In the genomic region with DNA sequence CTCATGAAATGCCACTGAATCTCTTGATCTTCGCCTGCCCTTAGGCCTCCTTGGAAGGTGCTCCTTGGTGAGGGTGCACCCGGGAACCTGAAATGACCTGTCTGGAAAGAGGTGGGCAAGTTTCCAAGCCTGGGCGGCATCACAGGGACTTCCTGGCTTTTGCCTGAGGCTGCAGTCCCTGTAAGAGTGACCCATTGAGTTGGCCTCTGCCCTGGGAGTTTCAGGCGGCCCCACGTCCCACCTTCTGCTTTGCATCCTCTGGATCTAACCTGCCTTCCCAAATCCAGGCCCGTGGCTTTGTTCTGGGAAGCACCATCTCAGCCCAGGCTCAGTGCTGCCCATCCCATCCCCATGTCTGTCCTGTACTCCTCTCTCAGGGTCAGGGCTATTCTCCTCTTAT, we compare ENCODE assay signal across 22 cellular contexts.
DNase-seq lines count a peak whose midpoint lies in the region; ATAC-seq, FAIRE-seq and TF ChIP-seq lines count a peak whose summit lies in the region.
"Had no signal": no experiment of that assay in that cellular context is flagged by ENCODE, and none has a peak within 500 bp of the region (broad histone marks: within the 10 kb centered on the region; RNA-seq: fewer than 3 reads in every experiment).

No MANE protein-coding gene starts in this region.

- H3K23ac ChIP-seq in H1 (ENCODE audit: insufficient read length) (no peak overlapping the region), trophoblast cell (ENCODE audit: low read length) (no peak overlapping the region)

- no peak overlapping the region for H3K4me3 ChIP-seq in H1 (ENCODE audit: extremely low read depth in 1 of 4, insufficient read depth in 2 of 4, low read depth in 3 of 4, low read length in 4 of 4)
- H3K4me3 ChIP-seq in kidney (ENCODE audit: low read length in 2 of 2): no peak overlapping the region
- H3K4me3 ChIP-seq in trophoblast cell (ENCODE audit: low read depth, low read length): no peak overlapping the region
- H3K4me3 ChIP-seq in upper lobe of left lung: no peak overlapping the region
- H3K4me3 ChIP-seq: BLaER1 had no signal

- ATAC-seq in upper lobe of left lung (ENCODE audit: low FRiP score in 2 of 2): no peak
- ATAC-seq: CD8-positive, alpha-beta T cell had no signal

- intact Hi-C loops in kidney (cut with DNase I): no loop called here
- intact Hi-C loops in CD14-positive monocyte (cut with micrococcal nuclease): no loop called here

- TF ChIP-seq CTCF in H1 (IDR thresholded peaks at IDR 0.05; ENCODE audit: control extremely low read depth in 1 of 3, insufficient read depth in 1 of 3, low read depth in 1 of 3, low read length in 3 of 3): no peak
- TF ChIP-seq CTCF in kidney (IDR thresholded peaks at IDR 0.05; ENCODE audit: borderline replicate concordance, extremely low read depth, insufficient read depth): no peak
- TF ChIP-seq CTCF in upper lobe of left lung (IDR thresholded peaks at IDR 0.05): no peak
- no peak for TF ChIP-seq CTCF in CD14-positive monocyte (IDR thresholded peaks at IDR 0.05)
- no peak for TF ChIP-seq CTCF in HFFc6 (IDR thresholded peaks at IDR 0.05)

- H4K12ac ChIP-seq in trophoblast cell (ENCODE audit: low read depth, low read length): no peak overlapping the region

- H3K4me3 Mint-ChIP-seq in CD14-positive monocyte (no peak overlapping the region), HFFc6 (no peak overlapping the region)
- H3K4me3 Mint-ChIP-seq: CD4-positive, alpha-beta T cell; CD8-positive, alpha-beta T cell had no signal

- H4K8ac ChIP-seq in H1 (ENCODE audit: extremely low read depth, insufficient read depth, low read length): no peak overlapping the region
- no peak overlapping the region for H4K8ac ChIP-seq in trophoblast cell (ENCODE audit: low read depth, low read length)

- H2BK12ac ChIP-seq in H1 (ENCODE audit: low read depth, low read length) (no peak overlapping the region), trophoblast cell (ENCODE audit: low read length) (no peak overlapping the region)

- no peak overlapping the region for H3K9ac ChIP-seq in H1 (replicated peaks in 1 of 4; ENCODE audit: extremely low read depth in 1 of 4, low read depth in 3 of 4, low read length in 3 of 4)
- H3K9ac ChIP-seq in kidney (ENCODE audit: low read length in 2 of 2): no peak overlapping the region
- no peak overlapping the region for H3K9ac ChIP-seq in trophoblast cell (ENCODE audit: low read length)
- H3K9ac ChIP-seq: BLaER1 had no signal

- no peak overlapping the region for H3K56ac ChIP-seq in H1 (replicated peaks; ENCODE audit: insufficient read length, low read depth, low read length)

- CTCF ChIA-PET in H1 (lab: Charles Lee; ENCODE audit: partially characterized antibody): no interaction called here

- H4K91ac ChIP-seq in H1 (replicated peaks; ENCODE audit: insufficient read length, low read length): no peak overlapping the region
- peak overlapping the region; percentile 7 for H4K91ac ChIP-seq in trophoblast cell (ENCODE audit: low read depth, low read length)

- H4K5ac ChIP-seq in H1 (ENCODE audit: insufficient read length, low read depth, low read length): no peak overlapping the region

- H3K23me2 ChIP-seq in H1 (ENCODE audit: low read depth, low read length): no peaks in the 10 kb centered on the region; the same call in 1 of the 2 replicates

- H3K36me3 Mint-ChIP-seq in CD14-positive monocyte (no peaks in the 10 kb centered on the region), HFFc6 (ENCODE audit: low read depth) (no peaks in the 10 kb centered on the region)
- H3K36me3 Mint-ChIP-seq: CD8-positive, alpha-beta T cell had no signal

- 86% methylated on average over 6 of the region's 6 CpGs; no CpG with 5 or more reads in 1 of the 2 experiments for WGBS in H1 (ENCODE audit: extremely low coverage in 1 of 2, insufficient coverage in 1 of 2, insufficient read length in 1 of 2, insufficient replicate concordance in 2 of 2, low coverage in 1 of 2, low lambda C conversion rate in 2 of 2, missing lambda C conversion rate in 1 of 2), 2 experiments
- WGBS in trophoblast cell (ENCODE audit: extremely low coverage, insufficient coverage, insufficient read length): no CpG with 5 or more reads among the region's 6 CpGs
- 86 to 87% methylated on average over 3 to 6 of the region's 6 CpGs for WGBS in upper lobe of left lung, 2 donors

- H2AK5ac ChIP-seq in H1 (ENCODE audit: low read depth, low read length) (no peak overlapping the region), trophoblast cell (ENCODE audit: low read length) (no peak overlapping the region)

- no peaks in the 10 kb centered on the region for H3K79me1 ChIP-seq in H1 (ENCODE audit: low read depth, low read length)
- H3K79me1 ChIP-seq in trophoblast cell (ENCODE audit: low read length): no peaks in the 10 kb centered on the region

- H3K27ac ChIP-seq in H1 (ENCODE audit: low read depth, low read length) (no peak overlapping the region), kidney (ENCODE audit: low read depth in 2 of 2, low read length in 2 of 2) (no peak overlapping the region), trophoblast cell (ENCODE audit: low read depth, low read length) (no peak overlapping the region), upper lobe of left lung (no peak overlapping the region)
- H3K27ac ChIP-seq: BLaER1 had no signal

- 0 out of 2 replicates have a peak overlapping the region, but pooled peaks have one; percentile 81 for H2BK15ac ChIP-seq in H1 (ENCODE audit: low read length)

- H3K9me3 Mint-ChIP-seq in CD14-positive monocyte (no peaks in the 10 kb centered on the region), HFFc6 (no peaks in the 10 kb centered on the region)
- H3K9me3 Mint-ChIP-seq: CD4-positive, alpha-beta T cell; CD8-positive, alpha-beta T cell had no signal

- H2BK120ac ChIP-seq in H1 (replicated peaks; ENCODE audit: low read depth, low read length): no peak overlapping the region
- H2BK120ac ChIP-seq in trophoblast cell (ENCODE audit: insufficient read depth, low read length, poor library complexity): no peak overlapping the region

- H2BK20ac ChIP-seq in H1 (ENCODE audit: low read length): no peak overlapping the region

- H3K36me3 ChIP-seq in H1 (ENCODE audit: control insufficient read depth in 2 of 4, insufficient read depth in 4 of 4, low read length in 3 of 4) (no peaks in the 10 kb centered on the region), kidney (ENCODE audit: control insufficient read depth in 1 of 2, insufficient read depth in 2 of 2, low read length in 2 of 2) (no peaks in the 10 kb centered on the region), trophoblast cell (ENCODE audit: control insufficient read depth in 1 of 2, insufficient read depth in 2 of 2, low read length in 2 of 2) (no peaks in the 10 kb centered on the region), upper lobe of left lung (no peaks in the 10 kb centered on the region)
- H3K36me3 ChIP-seq: BE2C, BLaER1 had no signal

- H3K9me3 ChIP-seq in H1 (ENCODE audit: insufficient read depth in 2 of 2, low read depth in 1 of 2, low read length in 1 of 2): no peaks in the 10 kb centered on the region
- no peaks in the 10 kb centered on the region for H3K9me3 ChIP-seq in kidney (ENCODE audit: control insufficient read depth in 1 of 2, low read length in 2 of 2)
- peaks cover 2% of the 10 kb centered on the region for H3K9me3 ChIP-seq in trophoblast cell (ENCODE audit: insufficient read depth, low read depth, low read length)
- H3K9me3 ChIP-seq in upper lobe of left lung: no peaks in the 10 kb centered on the region
- H3K9me3 ChIP-seq: BE2C, BLaER1, Caco-2 had no signal

- no peak for TF ChIP-seq POLR2A in H1 (IDR thresholded peaks at IDR 0.05; ENCODE audit: control extremely low read depth in 1 of 2, low read depth in 2 of 2, low read length in 2 of 2)
- TF ChIP-seq POLR2A in upper lobe of left lung (IDR thresholded peaks at IDR 0.05): no peak

- H4K20me1 ChIP-seq in H1 (replicated peaks in 1 of 2; ENCODE audit: control insufficient read depth in 1 of 2, insufficient read depth in 2 of 2, low read length in 2 of 2): no peaks in the 10 kb centered on the region
- H4K20me1 ChIP-seq: BLaER1 had no signal

- H2BK5ac ChIP-seq in H1 (ENCODE audit: low read depth, low read length) (no peak overlapping the region), trophoblast cell (ENCODE audit: low read depth, low read length, poor library complexity) (no peak overlapping the region)

- H3K4me2 ChIP-seq in H1 (ENCODE audit: insufficient read depth in 1 of 2, low read depth in 2 of 2, low read length in 2 of 2): no peak overlapping the region
- H3K4me2 ChIP-seq in trophoblast cell (ENCODE audit: low read length): no peak overlapping the region
- H3K4me2 ChIP-seq: BLaER1 had no signal

- H2AFZ ChIP-seq in H1 (ENCODE audit: low read length): no peak overlapping the region
- no peak overlapping the region for H2AFZ ChIP-seq in trophoblast cell (ENCODE audit: insufficient read depth, low read length, poor library complexity)

- TF ChIP-seq EP300 in H1 (IDR thresholded peaks at IDR 0.05; ENCODE audit: borderline replicate concordance in 1 of 2, low read depth in 2 of 2, low read length in 2 of 2): no peak
- no peak for TF ChIP-seq EP300 in upper lobe of left lung (IDR thresholded peaks at IDR 0.05)

- no peak for DNase-seq in H1 (ENCODE audit: low read depth in 1 of 2, low spot score in 2 of 2)
- peak; percentile 43 for DNase-seq in kidney
- no peak for DNase-seq in trophoblast cell
- DNase-seq in upper lobe of left lung: no peak
- DNase-seq in CD14-positive monocyte (ENCODE audit: low spot score): no peak
- DNase-seq in HFFc6: no peak
- DNase-seq: 8988T; ACHN; BE2C; C1 segment of cervical spinal cord; Caco-2; Calu3; CD4-positive, alpha-beta T cell; CD8-positive, alpha-beta T cell; DMS79 treated with DMSO at 0.1 percent for 48 hours; GF-D8 had no signal

- no peak overlapping the region for H3K18ac ChIP-seq in H1 (ENCODE audit: extremely low read depth, low read length)
- no peak overlapping the region for H3K18ac ChIP-seq in trophoblast cell (ENCODE audit: low read length)

- no peak for TF ChIP-seq RAD21 in H1 (IDR thresholded peaks at IDR 0.05 in 1 of 2, conservative IDR thresholded peaks at IDR 0.05 in 1 of 2; ENCODE audit: low read depth in 2 of 2, low read length in 2 of 2)

- FAIRE-seq in H1 (lab: Jason Lieb, UNC) (no peak), kidney (lab: Jason Lieb, UNC) (no peak)
- FAIRE-seq: A204.1, D721Med, G401.6, GM12891, GM19239 had no signal

- no peak overlapping the region for H3K14ac ChIP-seq in H1 (ENCODE audit: insufficient read length)
- no peak overlapping the region for H3K14ac ChIP-seq in trophoblast cell (ENCODE audit: low read length)

- POLR2A ChIA-PET in H1 (lab: Charles Lee; ENCODE audit: partially characterized antibody): no interaction called here

- H3K4me1 Mint-ChIP-seq in CD14-positive monocyte (no peaks in the 10 kb centered on the region), HFFc6 (ENCODE audit: low read depth) (no peaks in the 10 kb centered on the region)

- no peak overlapping the region for H3K27ac Mint-ChIP-seq in CD14-positive monocyte
- H3K27ac Mint-ChIP-seq in HFFc6: no peak overlapping the region
- H3K27ac Mint-ChIP-seq: CD4-positive, alpha-beta T cell; CD8-positive, alpha-beta T cell had no signal

- H3K4ac ChIP-seq in H1 (replicated peaks; ENCODE audit: insufficient read length, low read depth, low read length) (no peak overlapping the region), trophoblast cell (ENCODE audit: low read depth, low read length) (no peak overlapping the region)

- H3K79me2 ChIP-seq in H1 (ENCODE audit: control insufficient read depth in 1 of 2, insufficient read depth in 2 of 2, low read length in 2 of 2) (no peaks in the 10 kb centered on the region; a peak in 1 of 4 replicates), trophoblast cell (ENCODE audit: control insufficient read depth, insufficient read depth, low read length, poor library complexity) (no peaks in the 10 kb centered on the region)

- 0 out of 7 replicates have a peak, but pooled peaks cover 0 to 2% (median 0%) of the 10 kb centered on the region in 4 experiments for H3K27me3 ChIP-seq in H1 (replicated peaks in 1 of 4; ENCODE audit: control insufficient read depth in 3 of 4, extremely low read depth in 1 of 4, insufficient read depth in 3 of 4, low read length in 3 of 4)
- no peaks in the 10 kb centered on the region for H3K27me3 ChIP-seq in trophoblast cell (ENCODE audit: insufficient read depth, low read length)
- H3K27me3 ChIP-seq in upper lobe of left lung: no peaks in the 10 kb centered on the region
- H3K27me3 ChIP-seq: BE2C, BLaER1 had no signal

- H3K4me1 ChIP-seq in H1 (replicated peaks in 1 of 4; ENCODE audit: control insufficient read depth in 3 of 4, insufficient read depth in 4 of 4, low read length in 3 of 4) (peaks cover 0 to 3% (median 0%) of the 10 kb centered on the region in 4 experiments; a peak in 1 of 7 replicates), kidney (ENCODE audit: control insufficient read depth in 1 of 2, insufficient read depth in 1 of 2, low read depth in 1 of 2, low read length in 2 of 2) (no peaks in the 10 kb centered on the region), trophoblast cell (ENCODE audit: control insufficient read depth in 1 of 2, insufficient read depth in 2 of 2, low read length in 2 of 2) (peaks cover 0 to 3% of the 10 kb centered on the region in 2 experiments), upper lobe of left lung (no peaks in the 10 kb centered on the region)
- H3K4me1 ChIP-seq: BE2C, BLaER1, Caco-2 had no signal

- H3K27me3 Mint-ChIP-seq in CD14-positive monocyte (ENCODE audit: low read depth in 3 of 3): peaks cover 1 to 4% (median 4%) of the 10 kb centered on the region in 3 donors
- H3K27me3 Mint-ChIP-seq in HFFc6 (ENCODE audit: insufficient read depth): peaks cover 31% of the 10 kb centered on the region
- H3K27me3 Mint-ChIP-seq: CD4-positive, alpha-beta T cell had no signal
